In the genomic region with DNA sequence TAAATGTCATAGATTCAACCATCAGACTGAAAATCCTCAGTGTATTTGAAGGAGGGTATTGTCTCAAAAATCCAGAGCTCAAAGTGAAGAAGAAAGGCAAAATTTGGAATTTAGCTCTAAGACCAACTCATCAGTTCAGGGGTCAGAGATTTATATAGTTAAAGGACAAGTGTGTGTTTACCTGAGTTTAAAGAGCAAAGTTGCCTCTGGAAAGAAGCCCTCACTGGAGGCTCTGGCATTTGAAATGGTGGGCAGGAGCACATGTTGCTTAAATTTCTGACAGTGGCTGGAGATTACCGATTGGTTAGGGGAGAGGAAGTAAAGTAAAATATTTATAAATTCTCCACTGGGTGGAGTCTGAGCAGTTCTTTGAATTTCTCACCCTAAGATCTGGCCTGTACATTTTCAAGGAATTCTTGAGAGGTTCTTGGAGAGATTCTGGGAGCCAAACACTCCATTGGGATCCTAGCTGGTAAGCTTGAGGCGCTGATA, we compare ENCODE assay signal across 9 cellular contexts. TPM values are rescaled to one million over a fixed set of nuclear protein-coding genes. Genes with fewer than 3 reads are reported as not detected.
DNase-seq lines count a peak whose midpoint lies in the region; TF ChIP-seq lines count a peak whose summit lies in the region.
"Had no signal": no experiment of that assay in that cellular context is flagged by ENCODE, and none has a peak within 500 bp of the region (broad histone marks: within the 10 kb centered on the region; RNA-seq: fewer than 3 reads in every experiment).

A gene (plus strand): TSS at position 400 of the 492 bp plus-strand sequence. CDS start 7,704 bp downstream, outside the sequence.

- in situ Hi-C loops in GM13976 (cut with MboI; ENCODE audit: low sequenced_read_pairs, unreplicated experiment): no loop called here

- TF ChIP-seq CTCF in GM13976 (IDR thresholded peaks at IDR 0.05; ENCODE audit: borderline replicate concordance, control extremely low read depth, extremely low read depth, insufficient read depth, missing control alignments) (peak; percentile 6), NB4 (IDR thresholded peaks at IDR 0.05; ENCODE audit: low read depth, low read length) (no peak), sigmoid colon (IDR thresholded peaks at IDR 0.05) (no peak)

- 60 to 62% methylated on average over 2 of the region's 2 CpGs for WGBS in sigmoid colon, 2 donors

- H3K4me3 ChIP-seq in NB4 (ENCODE audit: low read depth, low read length): peak within 1 kb of the TSS; percentile 45
- peak within 1 kb of the TSS in 2 of 4 donors; percentile 0 to 13 for H3K4me3 ChIP-seq in sigmoid colon

- H3K4me1 ChIP-seq in sigmoid colon: no peaks in the 10 kb centered on the region

- DNase-seq in GM13976 (ENCODE audit: low spot score): no peak
- DNase-seq in HCEC 1CT: peak; percentile 49
- peak; percentile 59 for DNase-seq in NB4 (ENCODE audit: low read depth)
- DNase-seq in kidney tubule cell (ENCODE audit: low spot score): peak; percentile 48
- no peak for DNase-seq in sigmoid colon
- DNase-seq in NCI-H2081 treated with DMSO at 0.1 percent for 48 hours (lab: John Stamatoyannopoulos, UW): no peak
- DNase-seq in NCI-H82 (lab: John Stamatoyannopoulos, UW): no peak
- no peak for DNase-seq in NCI-H524 treated with DMSO at 0.1 percent for 48 hours (lab: John Stamatoyannopoulos, UW)

- H3K27ac ChIP-seq in sigmoid colon: peak within 1 kb of the TSS in 1 of 4 donors; percentile 20

- no peak for TF ChIP-seq EP300 in sigmoid colon (IDR thresholded peaks at IDR 0.05)

- TF ChIP-seq POLR2A in NB4 (IDR thresholded peaks at IDR 0.05; ENCODE audit: extremely low read depth, insufficient read length): no peak
- no peak for TF ChIP-seq POLR2A in sigmoid colon (IDR thresholded peaks at IDR 0.05)

- no peaks in the 10 kb centered on the region for H3K36me3 ChIP-seq in sigmoid colon

- intact Hi-C loops in sigmoid colon (cut with DNase I): no loop called here

- no peaks in the 10 kb centered on the region for H3K9me3 ChIP-seq in sigmoid colon

- H3K27me3 ChIP-seq in sigmoid colon: no peaks in the 10 kb centered on the region

RNA-seq across cellular contexts. Expression of the gene that starts here (rescaled TPM):
- total RNA-seq in sigmoid colon: 1 to 10 TPM; 1.1 to 2.3 (median 1.8) TPM
- polyA plus RNA-seq in sigmoid colon: 1 to 10 TPM; 1.2 to 4.6 (median 3.9) TPM
- total RNA-seq: endothelial cell of umbilical vein had no signal

Comparison
In these comparisons a context has a peak if more than half of its experiments do, and no peak if none do; other contexts are left out.
1. DNase-seq: peak in HCEC 1CT (single experiment), NB4 (single experiment) and kidney tubule cell (single experiment); none in GM13976 (single experiment), sigmoid colon (single experiment), NCI-H2081 treated with DMSO at 0.1 percent for 48 hours (single experiment), NCI-H82 (single experiment) and NCI-H524 treated with DMSO at 0.1 percent for 48 hours (single experiment).